Comparison of ENCODE assay signal across 9 cellular contexts in the genomic region with DNA sequence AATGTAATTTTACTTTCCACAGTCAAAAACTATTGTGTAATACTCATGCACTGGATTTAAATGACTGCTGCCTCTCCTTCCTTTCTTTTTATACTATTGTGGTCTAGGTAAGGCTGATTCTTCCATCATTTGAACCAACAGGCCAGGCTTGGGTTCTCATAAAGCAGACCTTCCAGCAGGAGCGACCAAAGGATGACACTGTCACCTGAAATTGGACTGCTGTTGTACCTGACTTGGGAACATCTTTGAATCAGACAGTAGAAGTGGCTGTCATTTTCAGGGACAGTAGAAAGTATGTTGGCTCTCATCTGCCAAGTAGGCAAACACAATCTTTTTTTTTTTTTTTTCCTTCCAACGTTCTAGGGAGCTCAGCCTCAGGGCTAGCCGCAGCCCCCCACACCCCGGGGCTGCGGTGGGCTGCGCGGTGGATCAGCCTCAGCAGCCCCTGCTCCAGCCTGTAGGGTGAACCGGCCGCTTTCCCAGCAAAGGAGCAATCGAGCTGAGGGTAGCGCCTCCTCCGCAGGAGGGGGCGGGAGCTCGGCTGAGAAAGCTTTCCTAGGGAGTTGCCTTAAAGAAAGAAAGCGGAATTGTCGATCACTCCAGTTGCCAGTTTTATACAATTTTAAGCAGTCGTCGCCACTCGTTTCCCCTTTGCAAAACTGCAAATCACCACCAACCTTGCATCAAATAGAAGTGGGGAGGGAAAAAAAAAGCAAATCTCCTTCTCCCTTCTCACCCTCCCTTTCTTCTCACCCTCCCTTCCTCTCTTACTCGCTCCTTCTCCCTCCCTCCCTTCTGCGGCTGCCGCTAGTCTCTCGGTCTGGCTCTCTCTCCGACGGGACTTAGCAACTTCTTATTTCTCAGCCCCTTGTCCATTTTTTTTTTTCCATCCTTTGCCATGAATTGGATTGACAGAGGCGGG. TPM values are rescaled to one million over a fixed set of nuclear protein-coding genes. Genes with fewer than 3 reads are reported as not detected.
DNase-seq lines count a peak whose midpoint lies in the region; ATAC-seq and TF ChIP-seq lines count a peak whose summit lies in the region.
"Had no signal": no experiment of that assay in that cellular context is flagged by ENCODE, and none has a peak within 500 bp of the region (broad histone marks: within the 10 kb centered on the region; RNA-seq: fewer than 3 reads in every experiment).

A gene (plus strand): TSS at position 807 of the 922 bp plus-strand sequence. CDS start 748 bp downstream, outside the sequence.

- H3K36me3 ChIP-seq in ectodermal cell (ENCODE audit: control insufficient read depth, insufficient read depth, low read length) (no peaks in the 10 kb centered on the region), left lung (no peaks in the 10 kb centered on the region)

- no peak for TF ChIP-seq CTCF in left lung (IDR thresholded peaks at IDR 0.05)

- peaks cover 32 to 46% of the 10 kb centered on the region in 2 donors for H3K27me3 Mint-ChIP-seq in stimulated activated naive B cell treated with anti-CD40 and anti-IgM and Interleukin-4, amounts not matched to agents 10 μg/mL and 1 μg/mL and 100 μg/mL, for 72 hours

- peak; percentile 75 for ATAC-seq in left lung
- no peak for ATAC-seq in stimulated activated naive B cell treated with anti-CD40 and anti-IgM and Interleukin-4, amounts not matched to agents 10 μg/mL and 1 μg/mL and 100 μg/mL, for 72 hours (replicated peaks)
- ATAC-seq in GM19328 (IDR thresholded peaks at IDR 0.05; ENCODE audit: unreplicated experiment) = no peak

- H3K27ac ChIP-seq in ectodermal cell (ENCODE audit: insufficient read depth, low read depth, low read length, poor library complexity, severe bottlenecking) (peak within 1 kb of the TSS; percentile 75), left lung (peak within 1 kb of the TSS; percentile 65 to 87)

- no peaks in the 10 kb centered on the region for H3K9me3 ChIP-seq in ectodermal cell (ENCODE audit: control insufficient read depth, low read length)
- no peaks in the 10 kb centered on the region for H3K9me3 ChIP-seq in left lung

- WGBS in ectodermal cell, 2 experiments = 0 to 1% methylated on average over 26 of the region's 26 CpGs

- H3K36me3 Mint-ChIP-seq in stimulated activated naive B cell treated with anti-CD40 and anti-IgM and Interleukin-4, amounts not matched to agents 10 μg/mL and 1 μg/mL and 100 μg/mL, for 72 hours = no peaks in the 10 kb centered on the region

- no peak within 1 kb of the TSS for H3K27ac Mint-ChIP-seq in stimulated activated naive B cell treated with anti-CD40 and anti-IgM and Interleukin-4, amounts not matched to agents 10 μg/mL and 1 μg/mL and 100 μg/mL, for 72 hours

- H3K27me3 ChIP-seq in ectodermal cell (ENCODE audit: control insufficient read depth, insufficient read depth, low read length, poor library complexity, severe bottlenecking) = peaks cover 33% of the 10 kb centered on the region
- H3K27me3 ChIP-seq in left lung = peaks cover 23 to 57% of the 10 kb centered on the region in 2 donors

- H3K4me3 ChIP-seq in ectodermal cell (ENCODE audit: insufficient read depth, low read depth, low read length) (peak within 1 kb of the TSS; percentile 44), left lung (peak within 1 kb of the TSS; percentile 43 to 48)

- intact Hi-C loops in left lung (cut with DNase I) = no loop called here

- no peaks in the 10 kb centered on the region for H3K9me3 Mint-ChIP-seq in stimulated activated naive B cell treated with anti-CD40 and anti-IgM and Interleukin-4, amounts not matched to agents 10 μg/mL and 1 μg/mL and 100 μg/mL, for 72 hours

- peak within 1 kb of the TSS; percentile 25 to 51 for H3K4me3 Mint-ChIP-seq in stimulated activated naive B cell treated with anti-CD40 and anti-IgM and Interleukin-4, amounts not matched to agents 10 μg/mL and 1 μg/mL and 100 μg/mL, for 72 hours

- H3K4me1 ChIP-seq in ectodermal cell (ENCODE audit: control insufficient read depth, insufficient read depth, low read length) (no peaks in the 10 kb centered on the region), left lung (peaks cover 0 to 22% of the 10 kb centered on the region in 2 donors)

- DNase-seq in NCI-H748 (lab: John Stamatoyannopoulos, UW; ENCODE audit: unreplicated experiment) (peak; percentile 36), NCI-H748 treated with DMSO at 0.1 percent for 48 hours (lab: John Stamatoyannopoulos, UW) (no peak), RPMI7951 (ENCODE audit: low read depth) (peak; percentile 20), left lung (peak; percentile 65 to 69), DMS153 (lab: John Stamatoyannopoulos, UW) (no peak)
- no peak for DNase-seq in stimulated activated naive B cell treated with anti-CD40 and anti-IgM and Interleukin-4, amounts not matched to agents 10 μg/mL and 1 μg/mL and 100 μg/mL, for 72 hours
- DNase-seq: DND-41 had no signal

- H3K4me1 Mint-ChIP-seq in stimulated activated naive B cell treated with anti-CD40 and anti-IgM and Interleukin-4, amounts not matched to agents 10 μg/mL and 1 μg/mL and 100 μg/mL, for 72 hours = peaks cover 8 to 24% of the 10 kb centered on the region in 2 donors

RNA-seq across cellular contexts. Expression of the gene that starts here (rescaled TPM):
- total RNA-seq in RPMI7951 (2014; rRNA removed; shearing (Covaris generic)) = under 0.01 and 0.12 TPM in 2 replicates
- polyA plus RNA-seq in ectodermal cell (2013, experiment 1 of 4) = 1.7 TPM
- 1.8 TPM for polyA plus RNA-seq in ectodermal cell (2013, experiment 2 of 4)
- 2.6 TPM for polyA plus RNA-seq in ectodermal cell (2013, experiment 3 of 4)
- polyA plus RNA-seq in ectodermal cell (2013, experiment 4 of 4) = 3.2 TPM
- total RNA-seq in left lung = 1 to 10 TPM; 5.1 to 9.2 TPM

Comparison
In these comparisons a context has a peak if more than half of its experiments do, and no peak if none do; other contexts are left out.
1. DNase-seq: peak in NCI-H748 (single experiment) and left lung (2 of 2); none in NCI-H748 treated with DMSO at 0.1 percent for 48 hours (single experiment), stimulated activated naive B cell treated with anti-CD40 and anti-IgM and Interleukin-4, amounts not matched to agents 10 μg/mL and 1 μg/mL and 100 μg/mL, for 72 hours (single experiment) and DMS153 (single experiment).
2. Peak in DNase-seq in RPMI7951; RNA of the gene not detected or under 1 TPM.